Comparison of ENCODE assay signal across 11 cellular contexts in the genomic region with DNA sequence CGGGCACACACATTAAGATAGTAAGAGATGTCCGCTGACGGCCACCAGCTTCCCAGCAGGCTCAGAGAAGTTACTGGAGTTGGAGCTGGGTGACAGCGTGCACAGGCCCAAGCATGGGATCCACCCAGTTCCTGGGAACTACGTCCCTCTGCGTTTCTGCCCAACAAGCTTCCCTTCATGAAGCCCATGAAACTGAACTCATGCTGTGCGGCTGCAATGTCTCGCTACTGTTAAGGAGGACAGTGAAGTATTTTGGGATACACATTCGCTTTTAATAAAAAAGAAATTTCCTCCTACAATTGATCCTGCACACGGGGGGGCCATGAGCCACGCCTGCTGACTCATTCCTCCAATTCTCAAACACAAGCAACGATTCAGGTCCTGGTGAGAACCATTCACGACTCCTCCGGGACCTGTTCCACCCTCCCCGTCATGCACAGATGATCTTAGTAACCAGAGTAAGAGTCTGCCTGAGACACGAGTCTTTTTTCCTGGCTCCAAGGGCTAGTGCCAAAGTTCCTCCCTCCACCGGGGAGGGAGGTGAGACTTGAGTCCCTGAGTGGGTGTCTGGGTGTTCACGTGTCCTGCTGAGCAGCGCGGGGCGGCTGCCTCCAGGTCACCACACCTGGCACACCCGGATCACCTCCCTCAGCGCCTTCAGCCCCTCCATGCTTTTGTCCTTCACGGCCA. TPM values are rescaled to one million over a fixed set of nuclear protein-coding genes. Genes with fewer than 3 reads are reported as not detected.
DNase-seq lines count a peak whose midpoint lies in the region; ATAC-seq lines count a peak whose summit lies in the region.
"Had no signal": no experiment of that assay in that cellular context is flagged by ENCODE, and none has a peak within 500 bp of the region (broad histone marks: within the 10 kb centered on the region; RNA-seq: fewer than 3 reads in every experiment).

No MANE protein-coding gene starts in this region.

- intact Hi-C loops in head of caudate nucleus (cut with DNase I) = loop anchor here (10.0 kb wide), 1 partner anchor 62 kb away; the partner anchor contains the start of gene INTS1

- H3K27me3 ChIP-seq in subcutaneous abdominal adipose tissue (ENCODE audit: control insufficient read depth in 5 of 5, insufficient read depth in 4 of 5, low read length in 5 of 5) = peaks cover 0 to 1% (median 0%) of the 10 kb centered on the region in 5 donors

- H3K9me3 Mint-ChIP-seq in activated CD4-positive, alpha-beta T cell treated with anti-CD3 and anti-CD28 coated beads, Interleukin-2, amount 10 ng/mL, durations not matched to agents 7 days and 5 days = no peaks in the 10 kb centered on the region
- H3K9me3 Mint-ChIP-seq: CD8-positive, alpha-beta T cell had no signal

- H3K9ac ChIP-seq in SK-N-MC (ENCODE audit: insufficient read length) (peak overlapping the region; percentile 51), subcutaneous abdominal adipose tissue (ENCODE audit: low read length in 5 of 5) (peak overlapping the region in 1 of 5 donors; percentile 35)

- POLR2A ChIA-PET in activated CD4-positive, alpha-beta T cell treated with anti-CD3 and anti-CD28 coated beads, Interleukin-2, amount 10 ng/mL, durations not matched to agents 7 days and 5 days (lab: Charles Lee) = no interaction called here

- H3K4me3 ChIP-seq in SK-N-MC (peak overlapping the region; percentile 58), subcutaneous abdominal adipose tissue (ENCODE audit: low read depth in 1 of 5, low read length in 5 of 5) (no peak overlapping the region)

- no peak overlapping the region for H3K4me3 Mint-ChIP-seq in activated CD4-positive, alpha-beta T cell treated with anti-CD3 and anti-CD28 coated beads, Interleukin-2, amount 10 ng/mL, durations not matched to agents 7 days and 5 days

- DNase-seq in activated CD4-positive, alpha-beta T cell treated with anti-CD3 and anti-CD28 coated beads, Interleukin-2, amount 10 ng/mL, durations not matched to agents 7 days and 5 days = no peak
- DNase-seq in activated CD4-positive, alpha-beta T cell treated with anti-CD3 and anti-CD28 coated beads for 48 hours = no peak
- DNase-seq in SK-N-MC (ENCODE audit: low read depth, low spot score) (no peak), head of caudate nucleus (peak in 37 of 42 donors; percentile 14 to 87 (median 58))
- DNase-seq in stimulated activated CD8-positive, alpha-beta memory T cell treated with anti-CD3 and anti-CD28 coated beads, Interleukin-4, amount 100 ng/mL, for 48 hours = no peak
- DNase-seq: aorta had no signal

- ATAC-seq in HG02571 (IDR thresholded peaks at IDR 0.05; ENCODE audit: unreplicated experiment) (no peak), GM18907 (IDR thresholded peaks at IDR 0.05; ENCODE audit: unreplicated experiment) (no peak)
- ATAC-seq: CD8-positive, alpha-beta T cell had no signal

- H3K36me3 ChIP-seq in SK-N-MC (ENCODE audit: insufficient read depth, low read length) (peaks cover 11% of the 10 kb centered on the region), subcutaneous abdominal adipose tissue (ENCODE audit: control insufficient read depth in 5 of 5, insufficient read depth in 5 of 5, low read length in 5 of 5) (peaks cover 0 to 20% (median 10%) of the 10 kb centered on the region in 5 donors)

- H3K27ac ChIP-seq in SK-N-MC (peak overlapping the region; percentile 76; the same call in 1 of the 2 replicates), subcutaneous abdominal adipose tissue (ENCODE audit: low read depth, low read length) (peak overlapping the region; percentile 50)

- H3K4me1 Mint-ChIP-seq in activated CD4-positive, alpha-beta T cell treated with anti-CD3 and anti-CD28 coated beads, Interleukin-2, amount 10 ng/mL, durations not matched to agents 7 days and 5 days = peaks cover 30% of the 10 kb centered on the region

- CTCF ChIA-PET in activated CD4-positive, alpha-beta T cell treated with anti-CD3 and anti-CD28 coated beads, Interleukin-2, amount 10 ng/mL, durations not matched to agents 7 days and 5 days (lab: Charles Lee) = no interaction called here

- H3K9me3 ChIP-seq in SK-N-MC (ENCODE audit: low read depth, low read length) (no peaks in the 10 kb centered on the region), subcutaneous abdominal adipose tissue (ENCODE audit: control insufficient read depth in 5 of 5, low read length in 5 of 5) (no peaks in the 10 kb centered on the region)

- H3K4me1 ChIP-seq in subcutaneous abdominal adipose tissue (ENCODE audit: control insufficient read depth in 5 of 5, insufficient read depth in 5 of 5, low read length in 5 of 5) = peaks cover 7 to 52% (median 39%) of the 10 kb centered on the region in 5 donors

- H3K36me3 Mint-ChIP-seq in activated CD4-positive, alpha-beta T cell treated with anti-CD3 and anti-CD28 coated beads, Interleukin-2, amount 10 ng/mL, durations not matched to agents 7 days and 5 days (ENCODE audit: low read depth) = peaks cover 11% of the 10 kb centered on the region

- peak overlapping the region; percentile 66 for H3K27ac Mint-ChIP-seq in activated CD4-positive, alpha-beta T cell treated with anti-CD3 and anti-CD28 coated beads, Interleukin-2, amount 10 ng/mL, durations not matched to agents 7 days and 5 days

- no peaks in the 10 kb centered on the region for H3K27me3 Mint-ChIP-seq in activated CD4-positive, alpha-beta T cell treated with anti-CD3 and anti-CD28 coated beads, Interleukin-2, amount 10 ng/mL, durations not matched to agents 7 days and 5 days

RNA-seq across cellular contexts. Expression of gene PSMG3, which starts 2.6 kb away (rescaled TPM):
- 10 to 100 TPM; 23.1 to 29.3 TPM for total RNA-seq in activated CD4-positive, alpha-beta T cell treated with anti-CD3 and anti-CD28 coated beads, Interleukin-2, amount 10 ng/mL, durations not matched to agents 7 days and 5 days

RNA-seq across cellular contexts. Expression of gene TMEM184A, which starts 11.2 kb away (rescaled TPM):
- total RNA-seq in activated CD4-positive, alpha-beta T cell treated with anti-CD3 and anti-CD28 coated beads, Interleukin-2, amount 10 ng/mL, durations not matched to agents 7 days and 5 days = not detected
- total RNA-seq: CD8-positive, alpha-beta T cell; pulmonary artery endothelial cell had no signal

RNA-seq across cellular contexts. Expression of gene MAFK, which starts 36.7 kb away (rescaled TPM):
- 10 to 100 TPM; 24.7 to 29.3 TPM for total RNA-seq in activated CD4-positive, alpha-beta T cell treated with anti-CD3 and anti-CD28 coated beads, Interleukin-2, amount 10 ng/mL, durations not matched to agents 7 days and 5 days

Comparison
In these comparisons a context has a peak if more than half of its experiments do, and no peak if none do; other contexts are left out.
1. DNase-seq: peak in head of caudate nucleus (37 of 42); none in activated CD4-positive, alpha-beta T cell treated with anti-CD3 and anti-CD28 coated beads, Interleukin-2, amount 10 ng/mL, durations not matched to agents 7 days and 5 days (single experiment), activated CD4-positive, alpha-beta T cell treated with anti-CD3 and anti-CD28 coated beads for 48 hours (single experiment), SK-N-MC (single experiment) and stimulated activated CD8-positive, alpha-beta memory T cell treated with anti-CD3 and anti-CD28 coated beads, Interleukin-4, amount 100 ng/mL, for 48 hours (single experiment).